In genomic region chr5:60399507-60399906, GRCh38 we compare ENCODE assay signal across 28 cellular contexts.
"Had no signal": no experiment of that assay in that cellular context is flagged by ENCODE, and none has a peak within 500 bp of the region (broad histone marks: within the 10 kb centered on the region; RNA-seq: fewer than 3 reads in every experiment).

No MANE protein-coding gene starts in this region.

- H3K27ac ChIP-seq: body of pancreas, esophagus muscularis mucosa, foreskin keratinocyte, gastroesophageal sphincter, WERI-Rb-1 had no signal

- H3K4me3 ChIP-seq: body of pancreas, esophagus muscularis mucosa, gastroesophageal sphincter had no signal

- H3K27me3 ChIP-seq: body of pancreas, esophagus muscularis mucosa, gastroesophageal sphincter had no signal

- H3K27me3 Mint-ChIP-seq: activated B cell treated with CpG ODN at 0.5 μM for 24 hours; activated T-helper 17 cell treated with anti-CD3 and anti-CD28 coated beads, Interleukin-2, amount 50 U/mL, for 72 hours; effector memory CD8-positive, alpha-beta T cell; T-helper 17 cell had no signal

- H3K36me3 Mint-ChIP-seq: activated naive CD8-positive, alpha-beta T cell had no signal

- H3K4me1 Mint-ChIP-seq: activated T-helper 17 cell treated with anti-CD3 and anti-CD28 coated beads, Interleukin-2, amount 50 U/mL, for 72 hours; T-helper 17 cell had no signal

- H3K36me3 ChIP-seq: esophagus muscularis mucosa, gastroesophageal sphincter, WERI-Rb-1 had no signal

- H3K27ac Mint-ChIP-seq: activated CD8-positive, alpha-beta T cell treated with anti-CD3 and anti-CD28 coated beads for 36 hours; activated naive CD8-positive, alpha-beta T cell; activated T-helper 17 cell treated with anti-CD3 and anti-CD28 coated beads, Interleukin-2, amount 50 U/mL, for 72 hours; effector memory CD8-positive, alpha-beta T cell; T-helper 17 cell; T-helper 2 cell treated with Interferon-gamma antibody and Interleukin-4, amounts not matched to agents 5 μg/mL and 100 μg/mL, for 36 hours had no signal

- DNase-seq: activated B cell treated with CpG ODN at 0.5 μM for 24 hours; activated CD4-positive, alpha-beta T cell treated with anti-CD3 and anti-CD28 coated beads for 48 hours; activated CD4-positive, alpha-beta T cell treated with anti-CD3 and anti-CD28 coated beads, Interleukin-2, amount 50 U/mL, for 1 hour; activated CD4-positive, alpha-beta T cell treated with anti-CD3 and anti-CD28 coated beads, Interleukin-2, amount 50 U/mL, for 48 hours; activated CD8-positive, alpha-beta memory T cell treated with anti-CD3 and anti-CD28 coated beads for 24 hours; activated CD8-positive, alpha-beta T cell treated with anti-CD3 and anti-CD28 coated beads for 36 hours; activated effector memory CD4-positive, alpha-beta T cell treated with Interleukin-2 at 50 U/mL for 16 hours; activated gamma-delta T cell treated with Interleukin-2 at 50 U/mL for 16 hours; activated naive CD4-positive, alpha-beta T cell treated with anti-CD3 and anti-CD28 coated beads, Interleukin-2, amount 50 U/mL, for 16 hours; activated naive CD4-positive, alpha-beta T cell treated with Interleukin-2 at 50 U/mL for 16 hours; activated T-cell treated with anti-CD3 and anti-CD28 coated beads, Interleukin-2, amount 50 U/mL, for 4 hours; amniotic stem cell; body of pancreas; cortex of kidney; dermis blood vessel endothelial cell; effector CD4-positive, alpha-beta T cell; effector memory CD8-positive, alpha-beta T cell; erythroblast; foreskin keratinocyte; T-helper 17 cell; T1000; WERI-Rb-1 had no signal

- H3K9me3 ChIP-seq: body of pancreas, esophagus muscularis mucosa, gastroesophageal sphincter had no signal

- H3K4me1 ChIP-seq: body of pancreas, foreskin keratinocyte had no signal

- H3K9me3 Mint-ChIP-seq: activated B cell treated with CpG ODN at 0.5 μM for 24 hours; activated CD8-positive, alpha-beta T cell treated with anti-CD3 and anti-CD28 coated beads for 36 hours; activated T-cell treated with anti-CD3 and anti-CD28 coated beads, Interleukin-2, amount 50 U/mL, for 4 hours; T-helper 2 cell treated with Interferon-gamma antibody and Interleukin-4, amounts not matched to agents 5 μg/mL and 100 μg/mL, for 36 hours had no signal

- H3K4me3 Mint-ChIP-seq: activated B cell treated with CpG ODN at 0.5 μM for 24 hours; activated CD8-positive, alpha-beta T cell treated with anti-CD3 and anti-CD28 coated beads for 36 hours; activated naive CD8-positive, alpha-beta T cell; activated T-cell treated with anti-CD3 and anti-CD28 coated beads, Interleukin-2, amount 50 U/mL, for 4 hours; activated T-helper 17 cell treated with anti-CD3 and anti-CD28 coated beads, Interleukin-2, amount 50 U/mL, for 72 hours; effector memory CD8-positive, alpha-beta T cell; T-helper 17 cell; T-helper 2 cell treated with Interferon-gamma antibody and Interleukin-4, amounts not matched to agents 5 μg/mL and 100 μg/mL, for 36 hours had no signal

- ATAC-seq: activated CD4-positive, CD25-positive, alpha-beta regulatory T cell treated with anti-CD3 and anti-CD28 coated beads, Interleukin-2, amount 50 U/mL, for 24 hours; activated CD8-positive, alpha-beta T cell treated with anti-CD3 and anti-CD28 coated beads for 36 hours; activated T-cell treated with anti-CD3 and anti-CD28 coated beads, Interleukin-2, amount 50 U/mL, for 4 hours; activated T-helper 17 cell treated with anti-CD3 and anti-CD28 coated beads, Interleukin-2, amount 50 U/mL, for 72 hours; body of pancreas; effector memory CD8-positive, alpha-beta T cell; foreskin keratinocyte; gastroesophageal sphincter; T-helper 17 cell had no signal
